ENCODE assay signal across 27 cellular contexts in the genomic region with DNA sequence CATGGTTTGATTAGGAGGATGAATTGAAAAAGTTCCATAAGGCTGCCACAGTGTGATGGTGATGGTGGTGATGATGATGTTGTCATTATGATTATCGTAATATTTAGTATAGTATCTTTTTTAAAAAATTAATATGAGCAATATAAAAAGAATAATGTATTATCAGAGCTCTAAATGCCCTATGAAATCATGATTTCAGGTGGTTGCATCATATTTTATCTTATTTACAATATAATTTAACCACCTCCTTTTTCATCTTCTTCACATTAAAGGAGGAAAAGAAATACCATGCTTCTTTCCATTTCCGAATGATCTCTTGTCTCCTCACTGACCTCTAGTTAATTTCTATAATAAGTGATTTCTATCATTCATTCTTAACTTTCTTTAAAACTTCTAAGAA.
"Had no signal": no experiment of that assay in that cellular context is flagged by ENCODE, and none has a peak within 500 bp of the region (broad histone marks: within the 10 kb centered on the region; RNA-seq: fewer than 3 reads in every experiment).

No MANE protein-coding gene starts in this region.

- H3K27me3 ChIP-seq: ascending aorta, breast epithelium, cardiac muscle cell, colonic mucosa, esophagus squamous epithelium had no signal

- H3K4me3 ChIP-seq: ascending aorta, breast epithelium, cardiac muscle cell, colonic mucosa, esophagus squamous epithelium had no signal

- H3K36me3 ChIP-seq: breast epithelium, colonic mucosa had no signal

- DNase-seq: activated CD4-positive, alpha-beta memory T cell treated with anti-CD3 and anti-CD28 coated beads, Interleukin-2, amount 10 ng/mL, durations not matched to agents 7 days and 5 days; activated CD4-positive, alpha-beta T cell treated with anti-CD3 and anti-CD28 coated beads for 36 hours; activated CD4-positive, alpha-beta T cell treated with anti-CD3 and anti-CD28 coated beads, Interleukin-2, amount 10 ng/mL, durations not matched to agents 7 days and 5 days; activated CD4-positive, alpha-beta T cell treated with anti-CD3 and anti-CD28 coated beads, Interleukin-2, amount 50 U/mL, for 4 hours; activated CD4-positive, CD25-positive, alpha-beta regulatory T cell; activated CD4-positive, CD25-positive, alpha-beta regulatory T cell treated with anti-CD3 and anti-CD28 coated beads, Interleukin-2, amount 50 U/mL, for 72 hours; activated CD8-positive, alpha-beta memory T cell treated with anti-CD3 and anti-CD28 coated beads, Interleukin-2, amount 50 U/mL, for 48 hours; activated gamma-delta T cell; activated naive CD4-positive, alpha-beta T cell; activated naive CD4-positive, alpha-beta T cell treated with anti-CD3 and anti-CD28 coated beads, Interleukin-2, amount 10 ng/mL, durations not matched to agents 7 days and 5 days; activated naive CD8-positive, alpha-beta T cell treated with anti-CD3 and anti-CD28 coated beads, Interleukin-2, amount 10 ng/mL, durations not matched to agents 7 days and 5 days; activated T-cell treated with anti-CD3 and anti-CD28 coated beads for 4 hours; activated T-cell treated with anti-CD3 and anti-CD28 coated beads, Interleukin-2, amount 50 U/mL, for 24 hours; activated T-cell treated with anti-CD3 and anti-CD28 coated beads, Interleukin-2, amount 50 U/mL, for 72 hours; central memory CD4-positive, alpha-beta T cell; cerebellar nuclear complex; colonic mucosa; effector CD8-positive, alpha-beta T cell; esophagus squamous epithelium; foreskin fibroblast; head of caudate nucleus; T-helper 2 cell had no signal

- H3K9me3 ChIP-seq: ascending aorta, breast epithelium, colonic mucosa, esophagus squamous epithelium had no signal

- H3K27ac ChIP-seq: ascending aorta, breast epithelium, cardiac muscle cell, colonic mucosa, epithelial cell of prostate, esophagus squamous epithelium had no signal

- H3K4me1 ChIP-seq: ascending aorta, breast epithelium, colonic mucosa, esophagus squamous epithelium had no signal

- ATAC-seq: activated CD4-positive, alpha-beta T cell treated with anti-CD3 and anti-CD28 coated beads for 36 hours; activated naive CD4-positive, alpha-beta T cell treated with anti-CD3 and anti-CD28 coated beads, Interleukin-2, amount 50 U/mL, for 72 hours; activated T-cell treated with anti-CD3 and anti-CD28 coated beads, Interleukin-2, amount 50 U/mL, for 72 hours had no signal
